Comparison of ENCODE assay signal across 9 cellular contexts in genomic region chr13:113216165-113217056, GRCh38. TPM values are rescaled to one million over a fixed set of nuclear protein-coding genes. Genes with fewer than 3 reads are reported as not detected.
A peak's percentile ranks its signal among the peaks of the same experiment; 100 is the strongest.
DNase-seq lines count a peak whose midpoint lies in the region; ATAC-seq, FAIRE-seq and TF ChIP-seq lines count a peak whose summit lies in the region.
"Had no signal": no experiment of that assay in that cellular context is flagged by ENCODE, and none has a peak within 500 bp of the region (broad histone marks: within the 10 kb centered on the region; RNA-seq: fewer than 3 reads in every experiment).

No MANE protein-coding gene starts in this region.

- no peak overlapping the region for H3K27ac Mint-ChIP-seq in CD4-positive, alpha-beta T cell
- H3K27ac Mint-ChIP-seq: dendritic cell treated with granulocyte-macrophage colony-stimulating factor and Interleukin-4, amounts not matched to agents 40 ng/mL and 50 ng/mL, for 4 days had no signal

- H3K36me3 ChIP-seq in HepG2 (replicated peaks in 1 of 2; ENCODE audit: control insufficient read depth in 1 of 2, insufficient read depth in 2 of 2, low read length in 2 of 2), result peaks cover 7 to 41% of the 10 kb centered on the region in 2 experiments

- TF ChIP-seq RAD21 in HepG2 (CRISPR knock-in tag; IDR thresholded peaks at IDR 0.05), result no peak

- no peak overlapping the region for H3K9ac ChIP-seq in HepG2 (ENCODE audit: insufficient read depth, low read depth, low read length)

- peaks cover 98% of the 10 kb centered on the region for H3K79me2 ChIP-seq in HepG2 (ENCODE audit: insufficient read depth, low read length)

- no TSS peak for BruUV-seq in HepG2 (replicated peaks; lab: Mats Ljungman, UMichigan)

- WGBS in HepG2 (ENCODE audit: low lambda C conversion rate), result 44% methylated on average over 8 of the region's 8 CpGs

- H2AFZ ChIP-seq in HepG2 (ENCODE audit: low read length), result no peak overlapping the region

- no peak overlapping the region for H3K4me3 Mint-ChIP-seq in CD4-positive, alpha-beta T cell
- H3K4me3 Mint-ChIP-seq: dendritic cell treated with granulocyte-macrophage colony-stimulating factor and Interleukin-4, amounts not matched to agents 40 ng/mL and 50 ng/mL, for 4 days had no signal

- POLR2A ChIA-PET in HepG2 (lab: Yijun Ruan, JAX), result no interaction called here
- POLR2A ChIA-PET in CD4-positive, alpha-beta T cell (lab: Charles Lee), result interaction anchor here (0.6 kb wide), 1 partner anchor 12 kb away, joined by 3 read pairs; no protein-coding TSS in a partner anchor

- H3K4me2 ChIP-seq in HepG2 (ENCODE audit: low read depth, low read length), result peak overlapping the region; percentile 12; the same call in 1 of the 2 replicates

- peaks cover 96% of the 10 kb centered on the region for H3K4me1 ChIP-seq in HepG2 (ENCODE audit: insufficient read depth, low read length)

- FAIRE-seq in HepG2 (lab: Jason Lieb, UNC), result peak; percentile 61

- in situ Hi-C loops in HepG2 (cut with HindIII; ENCODE audit: extremely low pct_ligation_motif_present, low pct_unique_long_range_greater_than_20kb), result no loop called here

- peaks cover 69% of the 10 kb centered on the region for H4K20me1 ChIP-seq in HepG2 (ENCODE audit: insufficient read depth, low read length)

- TF ChIP-seq EP300 in HepG2 (IDR thresholded peaks at IDR 0.05; ENCODE audit: low read depth in 2 of 2, low read length in 2 of 2) (no peak), HepG2 (CRISPR knock-in tag; IDR thresholded peaks at IDR 0.05; ENCODE audit: borderline replicate concordance) (no peak)

- H3K4me3 ChIP-seq in cardiac fibroblast (replicated peaks in 1 of 2; ENCODE audit: low read depth in 2 of 2, low read length in 2 of 2) (no peak overlapping the region), HepG2 (replicated peaks in 1 of 3; ENCODE audit: insufficient read depth in 1 of 3, low read depth in 2 of 3, low read length in 3 of 3) (no peak overlapping the region)

- no peaks in the 10 kb centered on the region for H3K9me3 Mint-ChIP-seq in CD4-positive, alpha-beta T cell
- H3K9me3 Mint-ChIP-seq: dendritic cell treated with granulocyte-macrophage colony-stimulating factor and Interleukin-4, amounts not matched to agents 40 ng/mL and 50 ng/mL, for 4 days had no signal

- TF ChIP-seq CTCF in cardiac fibroblast (IDR thresholded peaks at IDR 0.05; ENCODE audit: low read depth, low read length) (no peak), HepG2 (CRISPR knock-in tag; IDR thresholded peaks at IDR 0.05) (no peak)
- TF ChIP-seq CTCF in CD4-positive, alpha-beta T cell (IDR thresholded peaks at IDR 0.05), result no peak

- intact Hi-C loops in HepG2 (cut with micrococcal nuclease; ENCODE audit: unreplicated experiment), result no loop called here
- intact Hi-C loops in CD4-positive, alpha-beta T cell (cut with DNase I, micrococcal nuclease), result no loop called here

- peaks cover 28% of the 10 kb centered on the region for H3K4me1 Mint-ChIP-seq in CD4-positive, alpha-beta T cell (ENCODE audit: low read depth)

- peak; percentile 73 for DNase-seq in EH (ENCODE audit: low read depth)
- peak; percentile 28 for DNase-seq in NCI-H128 (lab: John Stamatoyannopoulos, UW; ENCODE audit: unreplicated experiment)
- peak; percentile 69 to 71 for DNase-seq in cardiac fibroblast (ENCODE audit: low read depth in 2 of 2)
- peak; percentile 45 for DNase-seq in HepG2 (ENCODE audit: low spot score)
- no peak for DNase-seq in CD4-positive, alpha-beta T cell
- DNase-seq in putamen (ENCODE audit: low spot score), result no peak
- DNase-seq in GM19238 (ENCODE audit: insufficient read length, low spot score), result no peak

- H3K27me3 ChIP-seq in HepG2 (ENCODE audit: control insufficient read depth in 1 of 2, insufficient read depth in 2 of 2, low read length in 2 of 2), result no peaks in the 10 kb centered on the region
- no peaks in the 10 kb centered on the region for H3K27me3 ChIP-seq in CD4-positive, alpha-beta T cell (ENCODE audit: control insufficient read depth, insufficient read depth, low read length)

- peak overlapping the region; percentile 41 for H3K27ac ChIP-seq in HepG2 (ENCODE audit: extremely low read length, insufficient read depth, low read length)
- no peak overlapping the region for H3K27ac ChIP-seq in CD4-positive, alpha-beta T cell (ENCODE audit: low read depth, low read length)

- H3K27me3 Mint-ChIP-seq in CD4-positive, alpha-beta T cell, result no peaks in the 10 kb centered on the region
- H3K27me3 Mint-ChIP-seq: dendritic cell treated with granulocyte-macrophage colony-stimulating factor and Interleukin-4, amounts not matched to agents 40 ng/mL and 50 ng/mL, for 4 days had no signal

- no peak for TF ChIP-seq POLR2A in HepG2 (IDR thresholded peaks at IDR 0.05; ENCODE audit: insufficient read depth in 1 of 2, low read depth in 2 of 2, low read length in 2 of 2)

- ATAC-seq in HepG2, result peak; percentile 14; the same call in 2 of the 3 replicates
- no peak for ATAC-seq in HG02678 (IDR thresholded peaks at IDR 0.05; ENCODE audit: unreplicated experiment)
- ATAC-seq in CD4-positive, alpha-beta T cell (ENCODE audit: poor library complexity), result no peak

- no peaks in the 10 kb centered on the region for H3K9me3 ChIP-seq in HepG2 (ENCODE audit: low read length)
- no peaks in the 10 kb centered on the region for H3K9me3 ChIP-seq in CD4-positive, alpha-beta T cell (ENCODE audit: control insufficient read depth, low read length)

- H3K36me3 Mint-ChIP-seq in CD4-positive, alpha-beta T cell (ENCODE audit: low read depth), result peaks cover 38% of the 10 kb centered on the region

- CTCF ChIA-PET in HepG2 (lab: Yijun Ruan, JAX; ENCODE audit: low intra/inter-chr PET ratio, low total read pairs), result no interaction called here
- CTCF ChIA-PET in CD4-positive, alpha-beta T cell (lab: Charles Lee), result no interaction called here

RNA-seq across cellular contexts. Expression of gene CUL4A, which starts 7.0 kb away (rescaled TPM):
- 75.3 and 95.5 TPM in 2 replicates for total RNA-seq in HepG2 (2016; rRNA removed; fragmentation: Illumina TruSeq; extraction: Trizol)
- 28.8 and 32.0 TPM in 2 replicates for total RNA-seq in HepG2 (2016; cell fraction: cytosol; rRNA removed; fragmentation: Illumina TruSeq; extraction: Trizol; ENCODE audit: low read depth)
- total RNA-seq in HepG2 (2016; cell fraction: insoluble cytoplasmic fraction; rRNA removed; fragmentation: Illumina TruSeq; extraction: Trizol), result 69.1 and 83.4 TPM in 2 replicates
- total RNA-seq in HepG2 (2016; cell fraction: membrane; rRNA removed; fragmentation: Illumina TruSeq; extraction: Trizol), result 51.1 and 52.1 TPM in 2 replicates
- 55.3 and 56.2 TPM in 2 replicates for total RNA-seq in HepG2 (2016; cell fraction: nucleus; rRNA removed; fragmentation: Illumina TruSeq; extraction: Trizol)
- 51.2 and 60.8 TPM in 2 replicates for polyA plus RNA-seq in HepG2 (2011; rRNA removed)
- 42.4 and 43.4 TPM in 2 replicates for polyA plus RNA-seq in HepG2 (2011; cell fraction: cytosol; rRNA removed)
- polyA plus RNA-seq in HepG2 (2011; cell fraction: nucleus; rRNA removed), result 121 and 126 TPM in 2 replicates
- 72.5 and 74.5 TPM in 2 replicates for polyA plus RNA-seq in HepG2 (2012)
- 28.6 and 31.9 TPM in 2 replicates for polyA plus RNA-seq in HepG2 (2016; cell fraction: cytosol; fragmentation: Illumina TruSeq; extraction: Trizol; ENCODE audit: low read depth)
- polyA plus RNA-seq in HepG2 (2016; cell fraction: insoluble cytoplasmic fraction; fragmentation: Illumina TruSeq; extraction: Trizol; ENCODE audit: low read depth), result 70.4 and 80.3 TPM in 2 replicates
- 28.8 and 29.9 TPM in 2 replicates for polyA plus RNA-seq in HepG2 (2016; cell fraction: membrane; fragmentation: Illumina TruSeq; extraction: Trizol; ENCODE audit: low read depth)
- 99.2 and 101 TPM in 2 replicates for polyA plus RNA-seq in HepG2 (2016; cell fraction: nucleus; fragmentation: Illumina TruSeq; extraction: Trizol; ENCODE audit: insufficient read depth, low read depth)
- 93.3 and 188 TPM in 2 replicates for polyA minus RNA-seq in HepG2 (2011; rRNA and poly(A)+ RNA removed; ENCODE audit: low replicate concordance)
- polyA minus RNA-seq in HepG2 (2011; cell fraction: cytosol; rRNA and poly(A)+ RNA removed), result 29.4 and 37.2 TPM in 2 replicates
- 74.4 and 75.7 TPM in 2 replicates for polyA minus RNA-seq in HepG2 (2011; cell fraction: nucleus; rRNA and poly(A)+ RNA removed)
- 10 to 100 TPM; 54.6 to 56.6 TPM for total RNA-seq in CD4-positive, alpha-beta T cell

RNA-seq across cellular contexts. Expression of gene PCID2, which starts 7.9 kb away (rescaled TPM):
- 65.0 and 76.4 TPM in 2 replicates for total RNA-seq in HepG2 (2016; rRNA removed; fragmentation: Illumina TruSeq; extraction: Trizol)
- total RNA-seq in HepG2 (2016; cell fraction: cytosol; rRNA removed; fragmentation: Illumina TruSeq; extraction: Trizol; ENCODE audit: low read depth), result 16.3 and 17.9 TPM in 2 replicates
- 67.6 and 78.5 TPM in 2 replicates for total RNA-seq in HepG2 (2016; cell fraction: insoluble cytoplasmic fraction; rRNA removed; fragmentation: Illumina TruSeq; extraction: Trizol)
- total RNA-seq in HepG2 (2016; cell fraction: membrane; rRNA removed; fragmentation: Illumina TruSeq; extraction: Trizol), result 25.4 and 26.5 TPM in 2 replicates
- total RNA-seq in HepG2 (2016; cell fraction: nucleus; rRNA removed; fragmentation: Illumina TruSeq; extraction: Trizol), result 58.5 and 66.9 TPM in 2 replicates
- 104 and 111 TPM in 2 replicates for polyA plus RNA-seq in HepG2 (2011; rRNA removed)
- polyA plus RNA-seq in HepG2 (2011; cell fraction: cytosol; rRNA removed), result 47.7 and 57.2 TPM in 2 replicates
- 185 and 190 TPM in 2 replicates for polyA plus RNA-seq in HepG2 (2011; cell fraction: nucleus; rRNA removed)
- polyA plus RNA-seq in HepG2 (2012), result 56.8 and 63.4 TPM in 2 replicates
- polyA plus RNA-seq in HepG2 (2016; cell fraction: cytosol; fragmentation: Illumina TruSeq; extraction: Trizol; ENCODE audit: low read depth), result 9.0 and 9.1 TPM in 2 replicates
- 68.7 and 72.7 TPM in 2 replicates for polyA plus RNA-seq in HepG2 (2016; cell fraction: insoluble cytoplasmic fraction; fragmentation: Illumina TruSeq; extraction: Trizol; ENCODE audit: low read depth)
- 14.2 and 15.6 TPM in 2 replicates for polyA plus RNA-seq in HepG2 (2016; cell fraction: membrane; fragmentation: Illumina TruSeq; extraction: Trizol; ENCODE audit: low read depth)
- polyA plus RNA-seq in HepG2 (2016; cell fraction: nucleus; fragmentation: Illumina TruSeq; extraction: Trizol; ENCODE audit: insufficient read depth, low read depth), result 89.2 and 96.9 TPM in 2 replicates
- 52.5 and 174 TPM in 2 replicates for polyA minus RNA-seq in HepG2 (2011; rRNA and poly(A)+ RNA removed; ENCODE audit: low replicate concordance)
- 23.5 and 34.0 TPM in 2 replicates for polyA minus RNA-seq in HepG2 (2011; cell fraction: cytosol; rRNA and poly(A)+ RNA removed)
- polyA minus RNA-seq in HepG2 (2011; cell fraction: nucleus; rRNA and poly(A)+ RNA removed), result 161 and 207 TPM in 2 replicates
- 10 to 100 TPM; 33.6 to 33.7 TPM for total RNA-seq in CD4-positive, alpha-beta T cell

RNA-seq across cellular contexts. Expression of gene PROZ, which starts 58.0 kb away (rescaled TPM):
- 2.1 and 5.6 TPM in 2 replicates for total RNA-seq in HepG2 (2016; rRNA removed; fragmentation: Illumina TruSeq; extraction: Trizol)
- 0.20 and 0.35 TPM in 2 replicates for total RNA-seq in HepG2 (2016; cell fraction: cytosol; rRNA removed; fragmentation: Illumina TruSeq; extraction: Trizol; ENCODE audit: low read depth)
- total RNA-seq in HepG2 (2016; cell fraction: insoluble cytoplasmic fraction; rRNA removed; fragmentation: Illumina TruSeq; extraction: Trizol), result 1.9 and 5.3 TPM in 2 replicates
- 0.62 and 0.93 TPM in 2 replicates for total RNA-seq in HepG2 (2016; cell fraction: membrane; rRNA removed; fragmentation: Illumina TruSeq; extraction: Trizol)
- 3.0 and 4.0 TPM in 2 replicates for total RNA-seq in HepG2 (2016; cell fraction: nucleus; rRNA removed; fragmentation: Illumina TruSeq; extraction: Trizol)
- 22.5 and 26.1 TPM in 2 replicates for polyA plus RNA-seq in HepG2 (2011; rRNA removed)
- polyA plus RNA-seq in HepG2 (2011; cell fraction: cytosol; rRNA removed), result 14.4 and 16.0 TPM in 2 replicates
- 45.5 and 49.7 TPM in 2 replicates for polyA plus RNA-seq in HepG2 (2011; cell fraction: nucleus; rRNA removed)
- polyA plus RNA-seq in HepG2 (2012), result 12.7 and 14.1 TPM in 2 replicates
- 0.23 and 0.67 TPM in 2 replicates for polyA plus RNA-seq in HepG2 (2016; cell fraction: cytosol; fragmentation: Illumina TruSeq; extraction: Trizol; ENCODE audit: low read depth)
- 1.6 and 2.1 TPM in 2 replicates for polyA plus RNA-seq in HepG2 (2016; cell fraction: insoluble cytoplasmic fraction; fragmentation: Illumina TruSeq; extraction: Trizol; ENCODE audit: low read depth)
- polyA plus RNA-seq in HepG2 (2016; cell fraction: membrane; fragmentation: Illumina TruSeq; extraction: Trizol; ENCODE audit: low read depth), result 0.70 and 0.93 TPM in 2 replicates
- 10.7 and 11.6 TPM in 2 replicates for polyA plus RNA-seq in HepG2 (2016; cell fraction: nucleus; fragmentation: Illumina TruSeq; extraction: Trizol; ENCODE audit: insufficient read depth, low read depth)
- 5.4 TPM in 1 of 2 replicates, not detected in the other for polyA minus RNA-seq in HepG2 (2011; rRNA and poly(A)+ RNA removed; ENCODE audit: low replicate concordance)
- 4.9 and 8.4 TPM in 2 replicates for polyA minus RNA-seq in HepG2 (2011; cell fraction: cytosol; rRNA and poly(A)+ RNA removed)
- polyA minus RNA-seq in HepG2 (2011; cell fraction: nucleus; rRNA and poly(A)+ RNA removed), result 3.1 and 4.4 TPM in 2 replicates
- total RNA-seq in CD4-positive, alpha-beta T cell, result not detected

Comparison
In these comparisons a context has a peak if more than half of its experiments do, and no peak if none do; other contexts are left out.
1. DNase-seq: peak in EH (single experiment), NCI-H128 (single experiment), cardiac fibroblast (2 of 2) and HepG2 (single experiment); none in CD4-positive, alpha-beta T cell (0 of 10), putamen (single experiment) and GM19238 (single experiment).